Comparison of ENCODE assay signal across 1 cellular context in the genomic region with DNA sequence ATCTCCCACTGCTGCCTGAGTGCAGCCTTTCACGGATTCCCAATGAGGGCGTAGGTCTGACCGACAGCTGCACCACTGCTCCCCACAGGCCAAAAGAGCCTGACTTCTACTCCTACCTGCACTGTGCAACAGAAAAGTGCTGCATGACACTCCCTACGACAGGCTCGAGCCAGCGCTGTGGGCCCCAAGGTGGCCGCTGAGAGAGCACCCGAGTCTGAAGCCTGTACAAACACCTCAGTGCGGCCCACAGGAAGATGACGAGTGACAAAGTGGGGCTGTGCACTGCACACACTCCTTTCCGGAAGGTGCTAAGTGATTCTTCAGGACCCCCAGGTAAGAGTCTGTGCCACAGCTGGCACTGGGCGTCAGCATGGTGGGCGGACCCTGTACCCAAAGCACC.
A peak's percentile ranks its signal among the peaks of the same experiment; 100 is the strongest.
TF ChIP-seq lines count a peak whose summit lies in the region.

No MANE protein-coding gene starts in this region.

TF ChIP-seq in K562, 482 proteins besides CTCF, POLR2A, EP300 and RAD21:
- TF ChIP-seq TAF9B (IDR thresholded peaks at IDR 0.05; ENCODE audit: partially characterized antibody) (no peak), POLR2G (IDR thresholded peaks at IDR 0.05; ENCODE audit: low read depth, low read length) (peak; percentile 52; the same call in 1 of the 2 replicates)
TF ChIP-seq in K562: peak in this region for 1.
